16 cellular contexts compared by ENCODE assay signal in the genomic region with DNA sequence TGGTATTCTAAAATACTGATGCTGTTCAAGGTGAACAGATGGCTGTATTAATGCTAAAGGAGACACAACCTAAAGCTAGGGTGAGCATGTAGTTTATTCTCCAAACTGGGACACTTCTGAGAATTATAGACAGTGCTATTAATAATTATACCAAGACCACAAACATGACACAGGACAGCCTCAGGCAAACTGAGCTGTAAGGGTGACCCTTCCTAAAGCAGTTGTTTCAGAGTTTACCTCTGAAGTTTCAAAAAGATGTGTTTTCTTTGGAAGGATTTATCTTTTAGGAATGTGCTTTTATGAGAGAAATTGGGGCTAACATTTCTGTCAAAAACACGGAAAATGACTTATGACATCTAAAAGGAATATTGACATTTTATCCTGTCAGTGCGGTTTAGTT.
DNase-seq lines count a peak whose midpoint lies in the region; ATAC-seq, FAIRE-seq and TF ChIP-seq lines count a peak whose summit lies in the region.
"Had no signal": no experiment of that assay in that cellular context is flagged by ENCODE, and none has a peak within 500 bp of the region (broad histone marks: within the 10 kb centered on the region; RNA-seq: fewer than 3 reads in every experiment).

No MANE protein-coding gene starts in this region.

- H3F3A ChIP-seq in PC-3 (ENCODE audit: low read length, unreplicated experiment), result peaks cover 4% of the 10 kb centered on the region

- DNase-seq in EL (peak; percentile 46), PC-3 (peak; percentile 73), endothelial cell of umbilical vein (ENCODE audit: low read depth, low spot score) (no peak), osteocyte (ENCODE audit: extremely low spot score, unreplicated experiment) (no peak), testis (no peak), GM13977 (ENCODE audit: low spot score) (no peak)
- DNase-seq: ACHN, AML-193, COR-L47, DMS153, NCI-H1417 treated with DMSO at 0.1 percent for 48 hours, NCI-H2029, NCI-H2171, NCI-H446 treated with DMSO at 0.1 percent for 48 hours had no signal

- H3K4me3 Mint-ChIP-seq in osteocyte (ENCODE audit: unreplicated experiment), result no peak overlapping the region

- H3K36me3 ChIP-seq in PC-3 (ENCODE audit: low read depth, low read length) (no peaks in the 10 kb centered on the region), endothelial cell of umbilical vein (ENCODE audit: control insufficient read depth in 2 of 2, extremely low read depth in 1 of 2, insufficient read depth in 2 of 2, low read length in 2 of 2) (no peaks in the 10 kb centered on the region), testis (ENCODE audit: low read depth, missing control alignments) (no peaks in the 10 kb centered on the region)
- H3K36me3 ChIP-seq: SJSA1 had no signal

- peak overlapping the region; percentile 67 for H3K27ac Mint-ChIP-seq in osteocyte (ENCODE audit: unreplicated experiment)

- no peaks in the 10 kb centered on the region for H3K27me3 Mint-ChIP-seq in osteocyte (ENCODE audit: unreplicated experiment)

- peak overlapping the region; percentile 52 for H3K4me2 ChIP-seq in PC-3 (ENCODE audit: low read length)
- H3K4me2 ChIP-seq in endothelial cell of umbilical vein (ENCODE audit: insufficient read depth, low read length), result peak overlapping the region; percentile 66

- H3K79me2 ChIP-seq in PC-3 (ENCODE audit: low read length) (peaks cover 14% of the 10 kb centered on the region; the same call in 1 of the 2 replicates), endothelial cell of umbilical vein (ENCODE audit: control insufficient read depth, insufficient read depth, low read length) (no peaks in the 10 kb centered on the region)

- H4K20me1 ChIP-seq in PC-3 (ENCODE audit: low read length), result 0 out of 2 replicates have a peak, but pooled peaks cover 4% of the 10 kb centered on the region
- H4K20me1 ChIP-seq in endothelial cell of umbilical vein (replicated peaks; ENCODE audit: control insufficient read depth, extremely low read depth, insufficient read depth, low read length), result no peaks in the 10 kb centered on the region

- H3K9me3 ChIP-seq in PC-3 (ENCODE audit: low read length) (no peaks in the 10 kb centered on the region), endothelial cell of umbilical vein (replicated peaks; ENCODE audit: control insufficient read depth, insufficient read depth, low read length) (no peaks in the 10 kb centered on the region), testis (no peaks in the 10 kb centered on the region)
- H3K9me3 ChIP-seq: SJSA1 had no signal

- H3K27ac ChIP-seq in PC-3 (ENCODE audit: low read length) (peak overlapping the region; percentile 33), endothelial cell of umbilical vein (ENCODE audit: insufficient read depth, low read depth, low read length) (no peak overlapping the region), testis (peak overlapping the region in 1 of 2 donors; percentile 46)
- H3K27ac ChIP-seq: SJSA1 had no signal

- H2AFZ ChIP-seq in PC-3 (ENCODE audit: low read length) (peak overlapping the region; percentile 36; the same call in 1 of the 2 replicates), endothelial cell of umbilical vein (ENCODE audit: low read depth, low read length) (no peak overlapping the region)

- POLR2A ChIA-PET in PC-3 (lab: Charles Lee; ENCODE audit: unreplicated experiment), result no interaction called here
- POLR2A ChIA-PET in endothelial cell of umbilical vein (lab: Charles Lee), result no interaction called here

- H3K9me1 ChIP-seq in endothelial cell of umbilical vein (replicated peaks; ENCODE audit: control insufficient read depth, extremely low read depth, insufficient read depth, low read length), result no peaks in the 10 kb centered on the region

- TF ChIP-seq CTCF in PC-3 (conservative IDR thresholded peaks at IDR 0.05; ENCODE audit: low read depth, low read length) (no peak), endothelial cell of umbilical vein (IDR thresholded peaks at IDR 0.05; ENCODE audit: extremely low read depth in 1 of 2, insufficient read depth in 1 of 2, low read depth in 1 of 2, low read length in 2 of 2) (no peak), osteocyte (IDR thresholded peaks at IDR 0.05) (no peak), testis (IDR thresholded peaks at IDR 0.05) (no peak), GM13977 (IDR thresholded peaks at IDR 0.05; ENCODE audit: extremely low read depth, insufficient read depth, missing control alignments) (no peak)

- BruUV-seq in PC-3 (replicated peaks; lab: Mats Ljungman, UMichigan), result no TSS peak
- BruUV-seq in endothelial cell of umbilical vein (replicated peaks; lab: Mats Ljungman, UMichigan), result no TSS peak

- peaks cover 43% of the 10 kb centered on the region for H3K4me1 ChIP-seq in PC-3 (ENCODE audit: insufficient read depth, low read length)
- H3K4me1 ChIP-seq in endothelial cell of umbilical vein (ENCODE audit: control insufficient read depth, extremely low read depth, insufficient read depth, low read length), result peaks cover 28% of the 10 kb centered on the region
- peaks cover 8% of the 10 kb centered on the region for H3K4me1 ChIP-seq in testis

- no peaks in the 10 kb centered on the region for H3K9me2 ChIP-seq in PC-3 (replicated peaks; ENCODE audit: low read length)

- dilution Hi-C loops in endothelial cell of umbilical vein (cut with MboI; ENCODE audit: extremely low pct_ligation_motif_present, low sequenced_read_pairs), result no loop called here

- intact Hi-C loops in PC-3 (cut with micrococcal nuclease), result loop anchor here (5.0 to 10.0 kb wide), 4 partner anchors 102 to 895 kb away; partner anchors contain the start of gene ANGEL2
- intact Hi-C loops in endothelial cell of umbilical vein (cut with micrococcal nuclease), result loop anchor here (5.0 kb wide), 7 partner anchors 168 to 1213 kb away; partner anchors contain the start of gene PROX1
- intact Hi-C loops in testis (cut with DNase I; ENCODE audit: low total_unique reads), result loop anchor here (10.0 kb wide), 1 partner anchor 1005 kb away; no protein-coding TSS in a partner anchor

- no peaks in the 10 kb centered on the region for H3K9me3 Mint-ChIP-seq in osteocyte (ENCODE audit: unreplicated experiment)

- peak overlapping the region; percentile 8; the same call in 1 of the 2 replicates for H3K4me3 ChIP-seq in PC-3 (ENCODE audit: low read length)
- no peak overlapping the region for H3K4me3 ChIP-seq in endothelial cell of umbilical vein (replicated peaks in 1 of 3; ENCODE audit: insufficient read depth in 1 of 3, low read depth in 1 of 3, low read length in 3 of 3)
- H3K4me3 ChIP-seq in testis, result no peak overlapping the region
- H3K4me3 ChIP-seq: SJSA1 had no signal

- H3K27me3 ChIP-seq in PC-3 (ENCODE audit: low read length) (no peaks in the 10 kb centered on the region), endothelial cell of umbilical vein (ENCODE audit: control insufficient read depth in 2 of 2, insufficient read depth in 2 of 2, low read length in 2 of 2) (no peaks in the 10 kb centered on the region), testis (no peaks in the 10 kb centered on the region)
- H3K27me3 ChIP-seq: SJSA1 had no signal

- in situ Hi-C loops in GM13977 (cut with MboI; ENCODE audit: low pct_unique_long_range_greater_than_20kb, low sequenced_read_pairs, unreplicated experiment), result loop anchor here (10.0 kb wide), 1 partner anchor 1005 kb away; no protein-coding TSS in a partner anchor

- TF ChIP-seq POLR2A in endothelial cell of umbilical vein (IDR thresholded peaks at IDR 0.05; ENCODE audit: low read depth, low read length), result no peak
- no peak for TF ChIP-seq POLR2A in testis (IDR thresholded peaks at IDR 0.05)

- H3K36me3 Mint-ChIP-seq in osteocyte (ENCODE audit: unreplicated experiment), result peaks cover 6% of the 10 kb centered on the region

- peak; percentile 53 for ATAC-seq in PC-3
- ATAC-seq in HG03025 (IDR thresholded peaks at IDR 0.05; ENCODE audit: low FRiP score, unreplicated experiment), result no peak

- CTCF ChIA-PET in PC-3 (lab: Charles Lee), result no interaction called here
- CTCF ChIA-PET in endothelial cell of umbilical vein (lab: Charles Lee), result interaction anchor here (0.9 to 1.6 kb wide), 5 partner anchors 10 to 1212 kb away, joined by 3 to 5 read pairs (median 3); no protein-coding TSS in a partner anchor

- H3K4me1 Mint-ChIP-seq in osteocyte (ENCODE audit: unreplicated experiment), result peaks cover 36% of the 10 kb centered on the region

- no peak overlapping the region for H3K9ac ChIP-seq in PC-3 (ENCODE audit: low read length)
- H3K9ac ChIP-seq in endothelial cell of umbilical vein (replicated peaks; ENCODE audit: extremely low read depth, insufficient read depth, low read length), result no peak overlapping the region

- 65 to 80% methylated on average over 2 of the region's 2 CpGs for WGBS in testis, 2 donors

- FAIRE-seq in endothelial cell of umbilical vein (lab: Jason Lieb, UNC), result no peak

TF ChIP-seq in endothelial cell of umbilical vein, 7 proteins besides CTCF, POLR2A, EP300 and RAD21:
- TF ChIP-seq MAX (IDR thresholded peaks at IDR 0.05; ENCODE audit: insufficient read depth, insufficient read length) (no peak), MYC (IDR thresholded peaks at IDR 0.05; ENCODE audit: low read depth, low read length) (no peak), JUN (IDR thresholded peaks at IDR 0.05; ENCODE audit: borderline replicate concordance, insufficient read depth, insufficient read length, low read depth) (no peak), FOS (IDR thresholded peaks at IDR 0.05; ENCODE audit: borderline replicate concordance, insufficient read depth, low read length) (no peak), POLR2AphosphoS5 (IDR thresholded peaks at IDR 0.05; ENCODE audit: insufficient read depth, low read depth, low read length) (no peak), EZH2 (IDR thresholded peaks at IDR 0.05; ENCODE audit: borderline replicate concordance, low read depth, low read length, severe bottlenecking) (no peak), GATA2 (IDR thresholded peaks at IDR 0.05; ENCODE audit: insufficient read depth, insufficient read length, low read depth, low read length) (no peak)

Comparison
In these comparisons a context has a peak if more than half of its experiments do, and no peak if none do; other contexts are left out.
1. DNase-seq: peak in EL (single experiment) and PC-3 (single experiment); none in endothelial cell of umbilical vein (single experiment), osteocyte (single experiment), testis (single experiment) and GM13977 (single experiment).